31 cellular contexts compared by ENCODE assay signal in the genomic region with DNA sequence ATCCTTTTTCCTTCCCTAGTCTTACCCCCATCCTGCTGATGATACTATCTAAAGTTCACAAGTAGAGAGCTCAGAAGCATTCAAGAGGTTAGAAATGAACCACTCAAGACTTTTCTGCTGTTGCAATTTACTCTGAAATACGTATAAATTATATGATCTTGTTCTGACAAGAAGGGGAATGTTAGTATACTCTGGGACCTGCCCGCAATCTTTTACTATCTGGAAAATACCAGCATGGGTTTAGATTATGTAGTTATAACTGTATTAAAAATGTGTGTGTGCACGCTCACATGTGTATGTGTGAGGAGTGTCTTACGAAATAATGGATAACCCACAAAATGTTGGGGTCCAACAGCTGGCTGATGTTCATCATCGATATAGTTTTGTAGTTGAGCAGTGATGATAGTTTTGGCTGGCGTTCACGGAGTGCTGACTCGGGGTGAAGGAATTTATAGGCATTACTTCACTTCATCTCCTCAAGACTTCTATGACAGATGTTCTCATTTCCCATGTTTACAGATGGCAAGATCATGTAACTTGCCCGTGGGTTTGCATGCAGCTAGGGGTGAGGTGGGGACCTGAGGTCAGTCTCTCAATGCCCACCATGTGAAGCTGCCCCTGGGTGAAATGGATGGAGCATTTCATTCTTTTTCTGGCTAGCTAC.
DNase-seq lines count a peak whose midpoint lies in the region; ATAC-seq and TF ChIP-seq lines count a peak whose summit lies in the region.
"Had no signal": no experiment of that assay in that cellular context is flagged by ENCODE, and none has a peak within 500 bp of the region (broad histone marks: within the 10 kb centered on the region; RNA-seq: fewer than 3 reads in every experiment).

No MANE protein-coding gene starts in this region.

- peak; percentile 21 for DNase-seq in EH (ENCODE audit: low read depth)
- DNase-seq in PC-3, result peak; percentile 44
- peak; percentile 13 to 16 for DNase-seq in cardiac fibroblast (ENCODE audit: low read depth in 2 of 2)
- peak; percentile 64 to 81 for DNase-seq in foreskin keratinocyte
- no peak for DNase-seq in adrenal gland
- DNase-seq in activated naive CD4-positive, alpha-beta T cell treated with Interleukin-2 at 50 U/mL for 16 hours, result no peak
- no peak for DNase-seq in putamen (ENCODE audit: low spot score)
- DNase-seq: activated CD4-positive, alpha-beta T cell treated with anti-CD3 and anti-CD28 coated beads for 36 hours; activated CD8-positive, alpha-beta memory T cell treated with anti-CD3 and anti-CD28 coated beads for 24 hours; activated naive CD4-positive, alpha-beta T cell; activated T-cell treated with anti-CD3 and anti-CD28 coated beads, Interleukin-2, amount 50 U/mL, for 24 hours; amniotic stem cell; cerebellar nuclear complex; DMS79; effector CD4-positive, alpha-beta T cell; kidney glomerular epithelial cell; NCI-H1417; NCI-H2081; NCI-H345; NCI-H748 treated with DMSO at 0.1 percent for 48 hours; stimulated activated CD4-positive, alpha-beta T cell treated with anti-CD3 and anti-CD28 coated beads, Interleukin-2, amount 100 ng/mL, for 24 hours; substantia nigra; T-helper 2 cell had no signal

- H3K4me3 ChIP-seq in PC-3 (ENCODE audit: low read length), result no peak overlapping the region
- no peak overlapping the region for H3K4me3 ChIP-seq in cardiac fibroblast (replicated peaks in 1 of 2; ENCODE audit: low read depth in 2 of 2, low read length in 2 of 2)
- no peak overlapping the region for H3K4me3 ChIP-seq in adrenal gland
- H3K4me3 ChIP-seq: A549, BLaER1, lung, skin epidermis had no signal

- TF ChIP-seq CTCF in PC-3 (conservative IDR thresholded peaks at IDR 0.05; ENCODE audit: low read depth, low read length) (no peak), cardiac fibroblast (IDR thresholded peaks at IDR 0.05; ENCODE audit: low read depth, low read length) (no peak), foreskin keratinocyte (conservative IDR thresholded peaks at IDR 0.05) (no peak), adrenal gland (IDR thresholded peaks at IDR 0.05) (no peak)

- intact Hi-C loops in PC-3 (cut with micrococcal nuclease), result no loop called here
- intact Hi-C loops in adrenal gland (cut with DNase I), result no loop called here

- no peak overlapping the region for H3K27ac ChIP-seq in PC-3 (ENCODE audit: low read length)
- no peak overlapping the region for H3K27ac ChIP-seq in foreskin keratinocyte
- H3K27ac ChIP-seq in adrenal gland, result no peak overlapping the region
- H3K27ac ChIP-seq: A549, BLaER1 had no signal

- peak; percentile 56; the same call in 1 of the 2 replicates for ATAC-seq in PC-3
- ATAC-seq in foreskin keratinocyte, result peak; percentile 79
- ATAC-seq in HG03565 (IDR thresholded peaks at IDR 0.05; ENCODE audit: unreplicated experiment), result no peak
- ATAC-seq: A549; activated CD4-positive, alpha-beta T cell treated with anti-CD3 and anti-CD28 coated beads for 36 hours; esophagus mucosa; HepG2; SK-N-SH treated with all-trans-retinoic acid at 6 μM for 48 hours had no signal

- BruUV-seq in PC-3 (replicated peaks; lab: Mats Ljungman, UMichigan), result no TSS peak

- H4K20me1 ChIP-seq in PC-3 (ENCODE audit: low read length), result no peaks in the 10 kb centered on the region
- H4K20me1 ChIP-seq: BLaER1 had no signal

- H3F3A ChIP-seq in PC-3 (ENCODE audit: low read length, unreplicated experiment), result no peaks in the 10 kb centered on the region

- no peak overlapping the region for H3K9ac ChIP-seq in PC-3 (ENCODE audit: low read length)
- H3K9ac ChIP-seq: BLaER1 had no signal

- H3K4me2 ChIP-seq in PC-3 (ENCODE audit: low read length), result no peak overlapping the region
- H3K4me2 ChIP-seq: A549, BLaER1 had no signal

- peaks cover 10% of the 10 kb centered on the region; the same call in 1 of the 2 replicates for H3K4me1 ChIP-seq in PC-3 (ENCODE audit: insufficient read depth, low read length)
- peaks cover 9% of the 10 kb centered on the region for H3K4me1 ChIP-seq in foreskin keratinocyte
- H3K4me1 ChIP-seq in adrenal gland (replicated peaks in 1 of 2), result no peaks in the 10 kb centered on the region
- H3K4me1 ChIP-seq: A549, BLaER1 had no signal

- H3K27me3 ChIP-seq in PC-3 (ENCODE audit: low read length) (no peaks in the 10 kb centered on the region), foreskin keratinocyte (no peaks in the 10 kb centered on the region), adrenal gland (no peaks in the 10 kb centered on the region)
- H3K27me3 ChIP-seq: BLaER1 had no signal

- TF ChIP-seq POLR2A in adrenal gland (IDR thresholded peaks at IDR 0.05), result no peak

- H2AFZ ChIP-seq in PC-3 (ENCODE audit: low read length), result no peak overlapping the region

- no peaks in the 10 kb centered on the region for H3K9me2 ChIP-seq in PC-3 (replicated peaks; ENCODE audit: low read length)

- H3K9me3 ChIP-seq in PC-3 (ENCODE audit: low read length) (no peaks in the 10 kb centered on the region; the same call in 1 of the 2 replicates), adrenal gland (replicated peaks in 1 of 3) (no peaks in the 10 kb centered on the region)

- CTCF ChIA-PET in PC-3 (lab: Charles Lee), result no interaction called here

- WGBS in adrenal gland, 4 donors, result 83 to 87% (median 85%) methylated on average over 9 of the region's 9 CpGs

- H3K79me2 ChIP-seq in PC-3 (ENCODE audit: low read length), result no peaks in the 10 kb centered on the region

- H3K36me3 ChIP-seq in PC-3 (ENCODE audit: low read depth, low read length) (no peaks in the 10 kb centered on the region), adrenal gland (replicated peaks in 1 of 2) (no peaks in the 10 kb centered on the region)

- POLR2A ChIA-PET in PC-3 (lab: Charles Lee; ENCODE audit: unreplicated experiment), result no interaction called here

Comparison
In these comparisons a context has a peak if more than half of its experiments do, and no peak if none do; other contexts are left out.
1. DNase-seq: peak in EH (single experiment), PC-3 (single experiment), cardiac fibroblast (2 of 2) and foreskin keratinocyte (2 of 2); none in adrenal gland (0 of 7), activated naive CD4-positive, alpha-beta T cell treated with Interleukin-2 at 50 U/mL for 16 hours (single experiment) and putamen (single experiment).